8 cellular contexts compared by ENCODE assay signal in the genomic region with DNA sequence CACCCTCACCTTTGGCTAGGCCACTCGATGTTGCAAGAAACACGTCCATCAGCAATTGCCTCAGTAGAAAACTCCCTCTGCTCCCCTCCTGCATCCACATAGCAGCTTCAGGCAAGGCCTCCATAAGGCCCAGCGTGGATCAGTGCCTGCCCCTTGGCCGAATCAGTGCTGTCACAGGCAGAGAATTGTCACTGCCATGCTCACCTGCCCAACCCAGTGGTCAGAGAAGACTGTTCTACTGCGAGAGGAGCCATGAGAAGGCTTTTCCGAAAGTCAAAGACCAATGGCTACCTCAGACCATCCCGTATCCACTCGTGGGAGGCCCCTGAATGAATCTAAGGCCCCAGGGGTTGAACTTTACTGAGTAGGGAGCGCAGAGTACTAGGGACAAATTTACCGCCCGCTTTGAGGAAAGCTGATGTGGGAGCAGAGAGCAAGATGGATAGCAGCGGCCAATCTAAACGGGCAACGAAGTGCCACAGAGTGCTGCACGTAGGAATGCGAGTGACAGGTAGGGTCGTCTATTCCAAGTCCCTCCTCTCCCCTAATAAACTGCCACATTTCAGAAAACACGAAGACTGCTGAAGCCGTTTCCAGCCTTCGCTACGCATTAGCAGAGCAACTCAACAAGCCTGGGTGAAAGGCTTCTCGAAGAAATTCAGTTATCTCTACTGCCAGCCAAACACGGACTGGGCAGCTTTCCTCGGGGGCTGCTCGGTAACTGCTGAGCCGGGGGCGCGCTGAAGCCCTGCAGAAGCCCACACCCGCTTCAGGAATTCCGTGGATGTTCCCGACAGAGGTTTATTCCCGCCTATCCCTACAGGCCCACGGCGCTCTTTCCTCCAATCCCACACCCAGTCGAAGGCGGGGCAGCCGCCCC.
DNase-seq lines count a peak whose midpoint lies in the region; ATAC-seq lines count a peak whose summit lies in the region.

No MANE protein-coding gene starts in this region.

- H3K27ac ChIP-seq in caudate nucleus (ENCODE audit: low read depth, low read length) (peak overlapping the region; percentile 97), layer of hippocampus (ENCODE audit: low read depth, low read length) (peak overlapping the region; percentile 97), stomach smooth muscle (ENCODE audit: low read length) (peak overlapping the region; percentile 83)

- in situ Hi-C loops in ACHN (cut with HindIII; ENCODE audit: low pct_ligation_motif_present, low pct_unique_long_range_greater_than_20kb, low sequenced_read_pairs) = no loop called here

- peak overlapping the region; percentile 51 to 87 for H3K9ac ChIP-seq in stomach smooth muscle (ENCODE audit: low read length in 2 of 2)

- no peaks in the 10 kb centered on the region for H3K9me3 ChIP-seq in stomach smooth muscle (ENCODE audit: control insufficient read depth in 2 of 2, low read length in 2 of 2)

- ATAC-seq in GM21447 (IDR thresholded peaks at IDR 0.05; ENCODE audit: unreplicated experiment) (peak; percentile 11), GM21515 (IDR thresholded peaks at IDR 0.05; ENCODE audit: unreplicated experiment) (no peak)

- H3K27me3 ChIP-seq in layer of hippocampus (ENCODE audit: control insufficient read depth, insufficient read depth, low read length) = no peaks in the 10 kb centered on the region
- H3K27me3 ChIP-seq in stomach smooth muscle (ENCODE audit: control insufficient read depth in 1 of 2, insufficient read depth in 2 of 2, low read length in 2 of 2) = no peaks in the 10 kb centered on the region

- no peaks in the 10 kb centered on the region for H3K4me1 ChIP-seq in stomach smooth muscle (ENCODE audit: control insufficient read depth, insufficient read depth, low read length)

- DNase-seq in ACHN (peak; percentile 71), NCI-H748 treated with DMSO at 0.1 percent for 48 hours (lab: John Stamatoyannopoulos, UW) (peak; percentile 93), caudate nucleus (lab: John Stamatoyannopoulos, UW) (peak in 8 of 61 donors; percentile 40 to 83 (median 77))
- no peak for DNase-seq in activated CD4-positive, CD25-positive, alpha-beta regulatory T cell treated with anti-CD3 and anti-CD28 coated beads, Interleukin-2, amount 50 U/mL, for 72 hours

- peak overlapping the region; percentile 60 to 95 for H3K4me3 ChIP-seq in stomach smooth muscle (ENCODE audit: low read length in 2 of 2)

- peaks cover 0 to 4% of the 10 kb centered on the region in 2 donors for H3K36me3 ChIP-seq in stomach smooth muscle (ENCODE audit: control insufficient read depth in 2 of 2, insufficient read depth in 2 of 2, low read length in 2 of 2)
